16 cellular contexts compared by ENCODE assay signal in genomic region chr10:61623101-61623500, GRCh38. TPM values are rescaled to one million over a fixed set of nuclear protein-coding genes. Genes with fewer than 3 reads are reported as not detected.
DNase-seq lines count a peak whose midpoint lies in the region; ATAC-seq and TF ChIP-seq lines count a peak whose summit lies in the region.
"Had no signal": no experiment of that assay in that cellular context is flagged by ENCODE, and none has a peak within 500 bp of the region (broad histone marks: within the 10 kb centered on the region; RNA-seq: fewer than 3 reads in every experiment).

No MANE protein-coding gene starts in this region.

- H3K79me2 ChIP-seq in Loucy (ENCODE audit: insufficient read depth, low read length) (no peaks in the 10 kb centered on the region), PC-9 (ENCODE audit: low read depth) (no peaks in the 10 kb centered on the region)

- WGBS in gastroesophageal sphincter (ENCODE audit: low coverage in 1 of 2), 2 donors: 13 to 31% methylated on average over 4 of the region's 4 CpGs

- no TSS peak for BruUV-seq in PC-9 (replicated peaks; lab: Mats Ljungman, UMichigan)

- H3K4me1 Mint-ChIP-seq in natural killer cell: peaks cover 5% of the 10 kb centered on the region in 2 donors

- TF ChIP-seq EP300 in gastroesophageal sphincter (IDR thresholded peaks at IDR 0.05): no peak

- H3K4me2 ChIP-seq in Loucy (ENCODE audit: low read depth, low read length, poor library complexity, severe bottlenecking) (no peak overlapping the region), PC-9 (no peak overlapping the region)
- H3K4me2 ChIP-seq: BLaER1 treated with 17β-estradiol and CSF1 and Interleukin-3, amounts not matched to agents 10 nM and 100 nM had no signal

- ATAC-seq in gastroesophageal sphincter (no peak), natural killer cell (no peak), GM18870 (IDR thresholded peaks at IDR 0.05; ENCODE audit: unreplicated experiment) (no peak)
- ATAC-seq: activated CD8-positive, alpha-beta T cell treated with anti-CD3 and anti-CD28 coated beads for 36 hours; mucosa of descending colon had no signal

- TF ChIP-seq POLR2A in gastroesophageal sphincter (IDR thresholded peaks at IDR 0.05): no peak

- no peaks in the 10 kb centered on the region for H3K9me3 ChIP-seq in Loucy (ENCODE audit: insufficient read depth, low read depth, low read length)
- H3K9me3 ChIP-seq in PC-9 (ENCODE audit: insufficient read depth, low read depth): peaks cover 4% of the 10 kb centered on the region
- no peaks in the 10 kb centered on the region for H3K9me3 ChIP-seq in gastroesophageal sphincter
- H3K9me3 ChIP-seq: BLaER1 treated with 17β-estradiol and CSF1 and Interleukin-3, amounts not matched to agents 10 nM and 100 nM; mucosa of descending colon had no signal

- H3K27me3 Mint-ChIP-seq in natural killer cell (ENCODE audit: low read depth in 2 of 2): peaks cover 3 to 22% of the 10 kb centered on the region in 2 donors

- no peak for TF ChIP-seq CTCF in Loucy (conservative IDR thresholded peaks at IDR 0.05; ENCODE audit: low read length)
- TF ChIP-seq CTCF in PC-9 (conservative IDR thresholded peaks at IDR 0.05): no peak
- TF ChIP-seq CTCF in gastroesophageal sphincter (IDR thresholded peaks at IDR 0.05): no peak
- no peak for TF ChIP-seq CTCF in natural killer cell (IDR thresholded peaks at IDR 0.05)

- intact Hi-C loops in PC-9 (cut with micrococcal nuclease; ENCODE audit: unreplicated experiment) (loop anchor here (10.0 kb wide), 1 partner anchor 212 kb away; no protein-coding TSS in a partner anchor), natural killer cell (cut with micrococcal nuclease) (no loop called here)

- H3K9ac ChIP-seq in Loucy (ENCODE audit: low read depth, low read length, poor library complexity, severe bottlenecking): no peak overlapping the region
- H3K9ac ChIP-seq: BLaER1 treated with 17β-estradiol and CSF1 and Interleukin-3, amounts not matched to agents 10 nM and 100 nM had no signal

- H3K27me3 ChIP-seq in Loucy (ENCODE audit: insufficient read depth, low read length, poor library complexity, severe bottlenecking): no peaks in the 10 kb centered on the region
- no peaks in the 10 kb centered on the region for H3K27me3 ChIP-seq in PC-9 (ENCODE audit: insufficient read depth, low read depth)
- H3K27me3 ChIP-seq in gastroesophageal sphincter: no peaks in the 10 kb centered on the region
- H3K27me3 ChIP-seq: BLaER1 treated with 17β-estradiol and CSF1 and Interleukin-3, amounts not matched to agents 10 nM and 100 nM had no signal

- no peaks in the 10 kb centered on the region for H3K9me3 Mint-ChIP-seq in natural killer cell
- H3K9me3 Mint-ChIP-seq: activated CD8-positive, alpha-beta T cell treated with anti-CD3 and anti-CD28 coated beads for 36 hours had no signal

- H3K9me2 ChIP-seq in Loucy (replicated peaks; ENCODE audit: low read depth, low read length) (no peaks in the 10 kb centered on the region), PC-9 (ENCODE audit: insufficient read depth) (no peaks in the 10 kb centered on the region)

- CTCF ChIA-PET in PC-9 (lab: Charles Lee): no interaction called here

- H4K20me1 ChIP-seq in Loucy (ENCODE audit: insufficient read depth, low read length, poor library complexity, severe bottlenecking) (no peaks in the 10 kb centered on the region), PC-9 (ENCODE audit: insufficient read depth) (no peaks in the 10 kb centered on the region)
- H4K20me1 ChIP-seq: BLaER1 treated with 17β-estradiol and CSF1 and Interleukin-3, amounts not matched to agents 10 nM and 100 nM had no signal

- no peak overlapping the region for H3K27ac Mint-ChIP-seq in natural killer cell
- H3K27ac Mint-ChIP-seq: activated CD8-positive, alpha-beta T cell treated with anti-CD3 and anti-CD28 coated beads for 36 hours had no signal

- no peak overlapping the region for H3K4me3 ChIP-seq in Loucy (ENCODE audit: low read length, poor library complexity, severe bottlenecking)
- no peak overlapping the region for H3K4me3 ChIP-seq in PC-9
- no peak overlapping the region for H3K4me3 ChIP-seq in gastroesophageal sphincter
- H3K4me3 ChIP-seq: BLaER1 treated with 17β-estradiol and CSF1 and Interleukin-3, amounts not matched to agents 10 nM and 100 nM; mucosa of descending colon had no signal

- no peaks in the 10 kb centered on the region for H3K4me1 ChIP-seq in Loucy (ENCODE audit: insufficient read depth, low read length, poor library complexity, severe bottlenecking)
- H3K4me1 ChIP-seq in PC-9 (replicated peaks; ENCODE audit: insufficient read depth): peaks cover 7% of the 10 kb centered on the region
- peaks cover 0 to 17% (median 5%) of the 10 kb centered on the region in 3 donors for H3K4me1 ChIP-seq in gastroesophageal sphincter
- H3K4me1 ChIP-seq: BLaER1 treated with 17β-estradiol and CSF1 and Interleukin-3, amounts not matched to agents 10 nM and 100 nM had no signal

- DNase-seq in PC-9 (no peak), globus pallidus (ENCODE audit: low spot score) (peak; percentile 85), putamen (ENCODE audit: low spot score) (peak; percentile 70), natural killer cell (no peak), middle frontal gyrus (ENCODE audit: extremely low spot score, low spot score) (no peak)
- DNase-seq: activated CD8-positive, alpha-beta T cell treated with anti-CD3 and anti-CD28 coated beads for 36 hours; aorta; DND-41; Karpas-422; mucosa of descending colon; stimulated activated CD4-positive, alpha-beta T cell treated with anti-CD3 and anti-CD28 coated beads, Interleukin-15, amount 100 ng/mL, for 24 hours had no signal

- no peak overlapping the region for H3K4me3 Mint-ChIP-seq in natural killer cell
- H3K4me3 Mint-ChIP-seq: activated CD8-positive, alpha-beta T cell treated with anti-CD3 and anti-CD28 coated beads for 36 hours had no signal

- no peaks in the 10 kb centered on the region for H3F3A ChIP-seq in Loucy (ENCODE audit: low read depth)
- peaks cover 3% of the 10 kb centered on the region; the same call in 1 of the 2 replicates for H3F3A ChIP-seq in PC-9 (ENCODE audit: insufficient read depth, low read depth)

- H3K27ac ChIP-seq in PC-9 (no peak overlapping the region), gastroesophageal sphincter (peak overlapping the region in 1 of 4 donors; percentile 33)
- H3K27ac ChIP-seq: BLaER1 treated with 17β-estradiol and CSF1 and Interleukin-3, amounts not matched to agents 10 nM and 100 nM had no signal

- H2AFZ ChIP-seq in Loucy (ENCODE audit: low read length) (peak overlapping the region; percentile 51), PC-9 (peak overlapping the region; percentile 51; the same call in 1 of the 2 replicates)

- H3K36me3 ChIP-seq in Loucy (ENCODE audit: insufficient read depth, low read length) (no peaks in the 10 kb centered on the region), PC-9 (ENCODE audit: low read depth) (no peaks in the 10 kb centered on the region), gastroesophageal sphincter (no peaks in the 10 kb centered on the region)
- H3K36me3 ChIP-seq: BLaER1 treated with 17β-estradiol and CSF1 and Interleukin-3, amounts not matched to agents 10 nM and 100 nM had no signal

- POLR2A ChIA-PET in PC-9 (lab: Charles Lee; ENCODE audit: unreplicated experiment): no interaction called here

- no peaks in the 10 kb centered on the region for H3K36me3 Mint-ChIP-seq in natural killer cell

RNA-seq across cellular contexts. Expression of gene CABCOCO1, which starts 39.6 kb away (rescaled TPM):
- total RNA-seq in PC-9 (2021): not detected in 2 replicates
- 1 to 10 TPM in 3 of 4 donors, under 1 TPM in 1; 0.94 to 1.6 (median 1.3) TPM for total RNA-seq in gastroesophageal sphincter
- total RNA-seq in natural killer cell: not detected
- total RNA-seq: activated CD8-positive, alpha-beta T cell treated with anti-CD3 and anti-CD28 coated beads for 36 hours; progenitor cell of endocrine pancreas had no signal

Comparison
In these comparisons a context has a peak if more than half of its experiments do, and no peak if none do; other contexts are left out.
1. DNase-seq: peak in globus pallidus (single experiment) and putamen (single experiment); none in PC-9 (0 of 2), natural killer cell (single experiment) and middle frontal gyrus (single experiment).